Comparison of ENCODE assay signal across 8 cellular contexts in the genomic region with DNA sequence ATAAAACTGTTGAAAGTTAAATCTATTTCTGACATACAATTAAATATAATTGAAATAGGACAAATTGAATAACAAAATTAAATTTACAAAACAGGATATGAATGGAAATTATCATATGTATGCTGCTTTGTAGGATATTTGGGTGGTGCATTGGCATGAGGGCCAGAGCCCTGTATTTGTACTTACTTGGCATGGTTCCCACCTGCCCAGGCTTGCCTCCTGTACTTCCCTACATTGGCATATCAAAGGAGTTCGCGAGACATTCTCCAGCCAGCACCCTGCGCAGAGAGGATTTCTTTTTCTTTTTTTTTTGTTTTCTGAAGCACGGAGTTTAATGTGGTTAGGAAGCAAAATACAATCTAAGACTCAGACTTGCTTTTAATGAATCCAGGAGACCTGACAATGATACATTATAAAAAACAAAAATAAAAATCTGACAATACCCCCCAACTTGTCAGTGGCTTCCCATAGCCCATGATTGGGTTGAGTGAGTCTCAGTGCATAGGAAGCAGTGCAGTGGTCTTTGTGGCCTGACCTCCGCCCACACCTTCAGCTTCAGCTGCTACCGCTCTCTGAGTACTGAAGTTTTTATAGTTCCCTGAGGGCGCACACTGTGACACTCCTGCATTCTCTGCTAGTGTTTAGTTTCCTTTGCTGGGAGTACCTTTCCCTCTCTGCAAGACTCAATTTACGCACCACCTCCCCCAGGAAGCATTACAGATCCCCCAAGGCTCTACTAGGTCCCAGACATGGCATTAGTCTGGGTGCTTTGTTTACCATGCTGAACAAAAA.
DNase-seq lines count a peak whose midpoint lies in the region; ATAC-seq lines count a peak whose summit lies in the region.

No MANE protein-coding gene starts in this region.

- peak; percentile 88 for ATAC-seq in HG02885 (IDR thresholded peaks at IDR 0.05; ENCODE audit: poor library complexity, unreplicated experiment)

- DNase-seq in activated CD4-positive, alpha-beta T cell treated with anti-CD3 and anti-CD28 coated beads for 48 hours: peak; percentile 18
- no peak for DNase-seq in activated CD4-positive, alpha-beta T cell treated with anti-CD3 and anti-CD28 coated beads, Interleukin-2, amount 50 U/mL, for 4 hours
- peak; percentile 2 for DNase-seq in activated CD8-positive, alpha-beta memory T cell treated with anti-CD3 and anti-CD28 coated beads, Interleukin-2, amount 50 U/mL, for 24 hours (ENCODE audit: extremely low read depth)
- peak; percentile 13 for DNase-seq in stimulated activated CD8-positive, alpha-beta memory T cell treated with anti-CD3 and anti-CD28 coated beads, Interleukin-4, amount 100 ng/mL, for 24 hours (ENCODE audit: low read depth)
- no peak for DNase-seq in activated effector memory CD4-positive, alpha-beta T cell treated with Interleukin-2 at 50 U/mL for 16 hours
- no peak for DNase-seq in DMS 273 treated with DMSO at 0.1 percent for 48 hours (lab: John Stamatoyannopoulos, UW)
- DNase-seq in RPMI8226: no peak

Comparison
In these comparisons a context has a peak if more than half of its experiments do, and no peak if none do; other contexts are left out.
1. DNase-seq: peak in activated CD4-positive, alpha-beta T cell treated with anti-CD3 and anti-CD28 coated beads for 48 hours (single experiment), activated CD8-positive, alpha-beta memory T cell treated with anti-CD3 and anti-CD28 coated beads, Interleukin-2, amount 50 U/mL, for 24 hours (single experiment) and stimulated activated CD8-positive, alpha-beta memory T cell treated with anti-CD3 and anti-CD28 coated beads, Interleukin-4, amount 100 ng/mL, for 24 hours (single experiment); none in activated CD4-positive, alpha-beta T cell treated with anti-CD3 and anti-CD28 coated beads, Interleukin-2, amount 50 U/mL, for 4 hours (0 of 2), activated effector memory CD4-positive, alpha-beta T cell treated with Interleukin-2 at 50 U/mL for 16 hours (single experiment), DMS 273 treated with DMSO at 0.1 percent for 48 hours (single experiment) and RPMI8226 (single experiment).